Comparison of ENCODE assay signal across 21 cellular contexts in genomic region chr22:19371893-19372292, GRCh38. TPM values are rescaled to one million over a fixed set of nuclear protein-coding genes. Genes with fewer than 3 reads are reported as not detected.
DNase-seq lines count a peak whose midpoint lies in the region; ATAC-seq, FAIRE-seq and TF ChIP-seq lines count a peak whose summit lies in the region.
"Had no signal": no experiment of that assay in that cellular context is flagged by ENCODE, and none has a peak within 500 bp of the region (broad histone marks: within the 10 kb centered on the region; RNA-seq: fewer than 3 reads in every experiment).

No MANE protein-coding gene starts in this region.

- H3K4me1 ChIP-seq in OCI-LY7 (ENCODE audit: insufficient read depth, low read length, poor library complexity, severe bottlenecking) (no peaks in the 10 kb centered on the region), Panc1 (ENCODE audit: control insufficient read depth, insufficient read depth, low read length) (no peaks in the 10 kb centered on the region), K562 (replicated peaks in 1 of 2; ENCODE audit: control insufficient read depth in 2 of 2, insufficient read depth in 2 of 2, low read length in 2 of 2) (no peaks in the 10 kb centered on the region), ovary (ENCODE audit: insufficient read depth) (no peaks in the 10 kb centered on the region)

- H3K4me2 ChIP-seq in OCI-LY7 (ENCODE audit: low read length), result no peak overlapping the region
- H3K4me2 ChIP-seq in K562 (ENCODE audit: insufficient read depth, low read length), result no peak overlapping the region

- intact Hi-C loops in OCI-LY7 (cut with micrococcal nuclease; ENCODE audit: unreplicated experiment), result no loop called here
- intact Hi-C loops in Panc1 (cut with micrococcal nuclease; ENCODE audit: unreplicated experiment), result no loop called here
- intact Hi-C loops in K562 (cut with micrococcal nuclease), result loop anchor here (5.0 kb wide), 2 partner anchors 195 to 260 kb away; partner anchors contain the start of gene SLC25A1
- intact Hi-C loops in ovary (cut with DNase I), result no loop called here

- H3K27ac Mint-ChIP-seq in memory B cell, result peak overlapping the region; percentile 80

- no peak for ATAC-seq in Panc1
- ATAC-seq in K562, result no peak
- ATAC-seq in memory B cell (ENCODE audit: low read depth), result no peak
- no peak for ATAC-seq in HG02970 (IDR thresholded peaks at IDR 0.05; ENCODE audit: low FRiP score, unreplicated experiment)

- H3K27me3 Mint-ChIP-seq in memory B cell, result no peaks in the 10 kb centered on the region
- H3K27me3 Mint-ChIP-seq: CD4-positive, alpha-beta memory T cell had no signal

- H3K9me3 Mint-ChIP-seq in memory B cell, result no peaks in the 10 kb centered on the region

- no peaks in the 10 kb centered on the region for H3K27me3 ChIP-seq in Panc1 (ENCODE audit: control insufficient read depth, insufficient read depth, low read length)
- no peaks in the 10 kb centered on the region for H3K27me3 ChIP-seq in K562 (ENCODE audit: control insufficient read depth in 2 of 2, insufficient read depth in 2 of 2, low read length in 2 of 2)
- no peaks in the 10 kb centered on the region for H3K27me3 ChIP-seq in ovary

- H3K9me2 ChIP-seq in OCI-LY7 (ENCODE audit: insufficient read depth, low read length), result no peaks in the 10 kb centered on the region

- no peaks in the 10 kb centered on the region for H3K79me2 ChIP-seq in OCI-LY7 (ENCODE audit: insufficient read depth, low read depth, low read length)
- no peaks in the 10 kb centered on the region for H3K79me2 ChIP-seq in K562 (ENCODE audit: control insufficient read depth, insufficient read depth, low read length)

- POLR2A ChIA-PET in OCI-LY7 (lab: Charles Lee), result interaction anchor here (1.1 to 1.3 kb wide), 2 partner anchors 10 to 23 kb away, joined by 3 read pairs; no protein-coding TSS in a partner anchor
- POLR2A ChIA-PET in Panc1 (lab: Charles Lee), result no interaction called here
- POLR2A ChIA-PET in K562 (lab: Yijun Ruan, JAX), result interaction anchor here (1.3 to 3.9 kb wide), 3 partner anchors 9 to 63 kb away, joined by 3 to 24 read pairs (median 5); no protein-coding TSS in a partner anchor

- TF ChIP-seq CTCF in OCI-LY7 (conservative IDR thresholded peaks at IDR 0.05; ENCODE audit: low read length) (no peak), Panc1 (IDR thresholded peaks at IDR 0.05) (no peak), K562 (IDR thresholded peaks at IDR 0.05 in 2 of 3, conservative IDR thresholded peaks at IDR 0.05 in 1 of 3; ENCODE audit: insufficient read depth in 2 of 3, low read depth in 1 of 3, low read length in 3 of 3) (no peak), ovary (IDR thresholded peaks at IDR 0.05) (no peak)

- CTCF ChIA-PET in OCI-LY7 (lab: Charles Lee; ENCODE audit: unreplicated experiment), result no interaction called here
- CTCF ChIA-PET in Panc1 (lab: Charles Lee), result no interaction called here
- CTCF ChIA-PET in K562 (lab: Yijun Ruan, JAX; ENCODE audit: low intra/inter-chr PET ratio), result no interaction called here

- H3K36me3 Mint-ChIP-seq in memory B cell, result peaks cover 31% of the 10 kb centered on the region

- no peak overlapping the region for H3K9ac ChIP-seq in K562 (ENCODE audit: insufficient read depth in 1 of 2, low read depth in 2 of 2, low read length in 2 of 2)
- H3K9ac ChIP-seq: GM23248 had no signal

- peaks cover 4% of the 10 kb centered on the region for H3K4me1 Mint-ChIP-seq in memory B cell

- H3K9me3 ChIP-seq in OCI-LY7 (ENCODE audit: low read length), result no peaks in the 10 kb centered on the region
- H3K9me3 ChIP-seq in Panc1 (ENCODE audit: control insufficient read depth, insufficient read depth, low read depth, low read length), result no peaks in the 10 kb centered on the region
- no peaks in the 10 kb centered on the region for H3K9me3 ChIP-seq in K562 (replicated peaks; ENCODE audit: control insufficient read depth, insufficient read depth, low read depth, low read length)
- no peaks in the 10 kb centered on the region for H3K9me3 ChIP-seq in ovary

- TF ChIP-seq POLR2A in K562 (conservative IDR thresholded peaks at IDR 0.05), result no peak
- TF ChIP-seq POLR2A in ovary (IDR thresholded peaks at IDR 0.05), result no peak

- no peak overlapping the region for H3K27ac ChIP-seq in OCI-LY7 (ENCODE audit: low read depth, low read length, poor library complexity, severe bottlenecking)
- no peak overlapping the region for H3K27ac ChIP-seq in Panc1 (ENCODE audit: low read length)
- H3K27ac ChIP-seq in K562 (ENCODE audit: extremely low read depth, low read depth, low read length), result no peak overlapping the region
- no peak overlapping the region for H3K27ac ChIP-seq in ovary
- H3K27ac ChIP-seq: GM23248 had no signal

- BruUV-seq in OCI-LY7 (replicated peaks; lab: Mats Ljungman, UMichigan) (TSS peak; percentile 55), Panc1 (replicated peaks; lab: Mats Ljungman, UMichigan) (TSS peak; percentile 61), K562 (replicated peaks; lab: Mats Ljungman, UMichigan) (TSS peak; percentile 22)

- H3K36me3 ChIP-seq in OCI-LY7 (ENCODE audit: insufficient read depth, low read length), result peaks cover 94% of the 10 kb centered on the region
- peaks cover 4% of the 10 kb centered on the region for H3K36me3 ChIP-seq in Panc1 (ENCODE audit: control insufficient read depth, insufficient read depth, low read length)
- peaks cover 99% of the 10 kb centered on the region for H3K36me3 ChIP-seq in K562 (ENCODE audit: control insufficient read depth, insufficient read depth, low read length)
- H3K36me3 ChIP-seq in ovary, result no peaks in the 10 kb centered on the region

- H3K9me1 ChIP-seq in K562 (ENCODE audit: control insufficient read depth, insufficient read depth, low read length), result peaks cover 4% of the 10 kb centered on the region

- no peak overlapping the region for H3K4me3 ChIP-seq in OCI-LY7 (ENCODE audit: low read depth, low read length, poor library complexity, severe bottlenecking)
- H3K4me3 ChIP-seq in Panc1 (ENCODE audit: low read depth in 2 of 2, low read length in 2 of 2), result no peak overlapping the region
- H3K4me3 ChIP-seq in K562, result no peak overlapping the region
- H3K4me3 ChIP-seq in ovary, result no peak overlapping the region
- H3K4me3 ChIP-seq: GM23248 had no signal

- no peak for TF ChIP-seq EP300 in K562 (IDR thresholded peaks at IDR 0.05; ENCODE audit: low read length)
- no peak for TF ChIP-seq EP300 in ovary (IDR thresholded peaks at IDR 0.05)

- H2AFZ ChIP-seq in OCI-LY7 (ENCODE audit: low read length), result no peak overlapping the region
- no peak overlapping the region for H2AFZ ChIP-seq in K562 (ENCODE audit: low read depth, low read length)
- H2AFZ ChIP-seq: GM23248 had no signal

- H4K20me1 ChIP-seq in OCI-LY7 (ENCODE audit: insufficient read depth, low read length), result no peaks in the 10 kb centered on the region
- H4K20me1 ChIP-seq in K562 (replicated peaks; ENCODE audit: control insufficient read depth, insufficient read depth, low read length), result no peaks in the 10 kb centered on the region; the same call in 1 of the 2 replicates

- FAIRE-seq in K562 (lab: Jason Lieb, UNC), result no peak
- FAIRE-seq: GM12892, GM19239, H1 had no signal

- TF ChIP-seq RAD21 in K562 (CRISPR knock-in tag; conservative IDR thresholded peaks at IDR 0.05 in 1 of 2, IDR thresholded peaks at IDR 0.05 in 1 of 2), result no peak

- DNase-seq in OCI-LY7 (ENCODE audit: low spot score) (no peak), Panc1 (ENCODE audit: low read depth, low spot score) (no peak), K562 (ENCODE audit: extremely low read depth in 1 of 4, low spot score in 3 of 4) (no peak), memory B cell (ENCODE audit: low spot score in 2 of 2) (no peak), kidney glomerular epithelial cell (lab: John Stamatoyannopoulos, UW) (no peak), ovary (no peak)
- no peak for DNase-seq in stimulated activated CD8-positive, alpha-beta memory T cell treated with anti-CD3 and anti-CD28 coated beads, Interleukin-4, amount 100 ng/mL, for 48 hours
- DNase-seq: C1 segment of cervical spinal cord; Calu3; CD4-positive, alpha-beta memory T cell; COR-L47; DMS53; DMS79 treated with DMSO at 0.1 percent for 48 hours; GF-D8; GM23248; H7; HCEC 1CT had no signal

- H3K4me3 Mint-ChIP-seq in memory B cell, result no peak overlapping the region
- H3K4me3 Mint-ChIP-seq: CD4-positive, alpha-beta memory T cell had no signal

- in situ Hi-C loops in Panc1 (cut with HindIII; ENCODE audit: low pct_unique_long_range_greater_than_20kb, low sequenced_read_pairs), result no loop called here
- in situ Hi-C loops in K562 (cut with MboI), result no loop called here

TF ChIP-seq in K562, 482 proteins besides CTCF, POLR2A, EP300 and RAD21 (continues in another document):
- TF ChIP-seq SP1 (CRISPR knock-in tag; IDR thresholded peaks at IDR 0.05) (0 out of 2 replicates have a peak, but pooled peaks have one; percentile 1), POLR2H (tag; IDR thresholded peaks at IDR 0.05; ENCODE audit: low read depth) (peak; percentile 70), MTF1 (CRISPR knock-in tag; IDR thresholded peaks at IDR 0.05; ENCODE audit: borderline replicate concordance) (no peak), FIP1L1 (IDR thresholded peaks at IDR 0.05; ENCODE audit: low read depth, low read length, poor library complexity, severe bottlenecking) (peak; percentile 73)

RNA-seq across cellular contexts. Expression of gene HIRA, which starts 59.6 kb away (rescaled TPM):
- 22.4 and 31.2 TPM in 2 replicates for total RNA-seq in OCI-LY7 (2014; rRNA removed; shearing (Covaris generic))
- total RNA-seq in OCI-LY7 (2022) (49.4 and 55.7 TPM in 2 replicates), Panc1 (2021; ENCODE audit: unreplicated experiment) (23.8 TPM), K562 (2014; rRNA removed) (58.3 and 70.6 TPM in 2 replicates), K562 (2014; rRNA removed; fragmentation: Illumina TruSeq; extraction: Trizol) (53.9 and 54.0 TPM in 2 replicates), K562 (2015; rRNA removed; fragmentation: Illumina TruSeq; extraction: Trizol) (57.5 and 58.4 TPM in 2 replicates), K562 (2021) (115 and 132 TPM in 2 replicates), ovary (10 to 100 TPM in 5 of 7 donors, 1 to 10 TPM in 2; 7.2 to 31.6 (median 20.6) TPM)
- 20.9 TPM for polyA plus RNA-seq in Panc1 (2012; ENCODE audit: insufficient read length)
- 103 and 120 TPM in 2 replicates for total RNA-seq in K562 (2011; cell fraction: chromatin; rRNA removed; ENCODE audit: low replicate concordance)
- 79.7 and 81.6 TPM in 2 replicates for total RNA-seq in K562 (2011; cell fraction: nucleolus; rRNA removed)
- 66.5 and 67.1 TPM in 2 replicates for total RNA-seq in K562 (2011; cell fraction: nucleoplasm; rRNA removed)
- polyA plus RNA-seq in K562 (2011; rRNA removed) (71.7 and 82.2 TPM in 2 replicates), K562 (2014; fragmentation: Illumina TruSeq; extraction: Trizol) (106 and 114 TPM in 2 replicates), K562 (2014; fragmentation: Nextera tagmentation; extraction: Ambion mirVana) (1 to 10 TPM in 1 of 2 experiments, under 1 TPM in 1; 0.96 to 1.2 TPM), K562 (2014; rRNA removed) (80.0 and 80.8 TPM in 2 replicates), ovary (10 to 100 TPM; 12.8 to 16.5 TPM)
- polyA plus RNA-seq in K562 (2011; cell fraction: cytosol; rRNA removed), result 105 and 109 TPM in 2 replicates
- 104 and 124 TPM in 2 replicates for polyA plus RNA-seq in K562 (2011; cell fraction: nucleus; rRNA removed)
- 91.6 and 91.8 TPM in 2 replicates for polyA plus RNA-seq in K562 (2012)
- 93.7 and 126 TPM in 2 replicates for polyA minus RNA-seq in K562 (2011; rRNA and poly(A)+ RNA removed)
- 65.3 and 93.4 TPM in 2 replicates for polyA minus RNA-seq in K562 (2011; cell fraction: cytosol; rRNA and poly(A)+ RNA removed)
- polyA minus RNA-seq in K562 (2011; cell fraction: nucleus; rRNA and poly(A)+ RNA removed), result 30.3 and 61.3 TPM in 2 replicates
